In the genomic region with DNA sequence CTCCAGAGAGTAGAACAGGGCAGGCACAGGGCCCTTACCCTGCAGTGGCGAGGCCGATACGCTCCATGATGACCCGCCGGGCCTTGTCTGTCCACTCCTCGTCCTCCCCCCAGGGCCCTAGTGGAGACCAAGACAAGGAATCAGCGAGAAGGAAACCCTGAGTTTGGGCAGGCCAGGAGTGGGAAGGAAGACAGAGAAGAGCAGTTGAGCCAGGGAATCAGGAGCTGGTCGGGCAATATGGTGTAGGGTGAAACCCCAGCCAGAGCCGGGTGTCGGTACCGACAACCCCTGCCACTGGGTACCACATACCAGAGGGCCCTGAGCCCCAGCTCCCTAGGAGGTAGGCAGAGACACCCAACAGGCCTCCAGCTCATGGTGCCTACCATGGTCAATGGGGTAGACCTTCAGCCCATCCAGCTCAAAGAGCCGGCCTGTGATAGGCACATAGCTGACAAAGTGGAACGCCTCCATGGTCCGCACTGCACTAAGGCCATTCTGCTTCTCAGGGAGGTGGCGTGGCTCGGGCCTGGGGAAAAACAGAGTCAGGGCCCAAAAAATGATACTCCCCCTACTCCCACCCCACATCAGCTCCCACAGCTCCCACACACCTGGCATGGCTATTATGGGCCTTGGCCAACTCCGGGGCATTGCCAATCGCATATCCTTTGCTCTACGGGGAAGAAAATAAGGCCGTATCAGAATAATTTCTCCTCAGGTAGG, we compare ENCODE assay signal across 19 cellular contexts. TPM values are rescaled to one million over a fixed set of nuclear protein-coding genes. Genes with fewer than 3 reads are reported as not detected.
DNase-seq lines count a peak whose midpoint lies in the region; ATAC-seq and TF ChIP-seq lines count a peak whose summit lies in the region.
"Had no signal": no experiment of that assay in that cellular context is flagged by ENCODE, and none has a peak within 500 bp of the region (broad histone marks: within the 10 kb centered on the region; RNA-seq: fewer than 3 reads in every experiment).

No MANE protein-coding gene starts in this region.

- in situ Hi-C loops in transverse colon (cut with MboI; ENCODE audit: low pct_ligation_motif_present in 1 of 4, low pct_unique_long_range_greater_than_20kb in 1 of 4, low sequenced_read_pairs in 3 of 4), result no loop called here

- peaks cover 34 to 37% of the 10 kb centered on the region in 2 donors for H3K4me1 ChIP-seq in mucosa of rectum (ENCODE audit: control insufficient read depth in 2 of 2, insufficient read depth in 2 of 2, low read length in 2 of 2)
- peaks cover 19 to 42% (median 37%) of the 10 kb centered on the region in 4 donors for H3K4me1 ChIP-seq in transverse colon

- no peak for TF ChIP-seq CTCF in WERI-Rb-1 (IDR thresholded peaks at IDR 0.05; ENCODE audit: low read depth, low read length)
- no peak for TF ChIP-seq CTCF in transverse colon (IDR thresholded peaks at IDR 0.05)

- H3K4me3 Mint-ChIP-seq in activated naive CD8-positive, alpha-beta T cell treated with anti-CD3 and anti-CD28 coated beads, Interleukin-2, amount 10 ng/mL, durations not matched to agents 7 days and 5 days, result no peak overlapping the region
- H3K4me3 Mint-ChIP-seq in activated naive CD8-positive, alpha-beta T cell treated with anti-CD3 and anti-CD28 coated beads, Interleukin-2, amount 50 U/mL, for 24 hours, result no peak overlapping the region
- H3K4me3 Mint-ChIP-seq in stimulated activated memory B cell treated with anti-CD40 and anti-IgM and Interleukin-4, amounts not matched to agents 10 μg/mL and 1 μg/mL and 100 μg/mL, for 72 hours, result no peak overlapping the region

- H3K4me3 ChIP-seq in WERI-Rb-1 (ENCODE audit: low read depth, low read length) (no peak overlapping the region), mucosa of rectum (ENCODE audit: low read length in 2 of 2) (no peak overlapping the region), transverse colon (no peak overlapping the region)
- H3K4me3 ChIP-seq: K562, thoracic aorta had no signal

- H3K27me3 Mint-ChIP-seq in activated naive CD8-positive, alpha-beta T cell treated with anti-CD3 and anti-CD28 coated beads, Interleukin-2, amount 10 ng/mL, durations not matched to agents 7 days and 5 days, result no peaks in the 10 kb centered on the region
- no peaks in the 10 kb centered on the region for H3K27me3 Mint-ChIP-seq in activated naive CD8-positive, alpha-beta T cell treated with anti-CD3 and anti-CD28 coated beads, Interleukin-2, amount 50 U/mL, for 24 hours
- no peaks in the 10 kb centered on the region for H3K27me3 Mint-ChIP-seq in stimulated activated memory B cell treated with anti-CD40 and anti-IgM and Interleukin-4, amounts not matched to agents 10 μg/mL and 1 μg/mL and 100 μg/mL, for 72 hours
- H3K27me3 Mint-ChIP-seq: activated CD4-positive, alpha-beta memory T cell treated with anti-CD3 and anti-CD28 coated beads for 36 hours had no signal

- H3K9me3 Mint-ChIP-seq in activated naive CD8-positive, alpha-beta T cell treated with anti-CD3 and anti-CD28 coated beads, Interleukin-2, amount 10 ng/mL, durations not matched to agents 7 days and 5 days, result no peaks in the 10 kb centered on the region
- no peaks in the 10 kb centered on the region for H3K9me3 Mint-ChIP-seq in activated naive CD8-positive, alpha-beta T cell treated with anti-CD3 and anti-CD28 coated beads, Interleukin-2, amount 50 U/mL, for 24 hours
- H3K9me3 Mint-ChIP-seq in stimulated activated memory B cell treated with anti-CD40 and anti-IgM and Interleukin-4, amounts not matched to agents 10 μg/mL and 1 μg/mL and 100 μg/mL, for 72 hours, result no peaks in the 10 kb centered on the region
- H3K9me3 Mint-ChIP-seq: activated CD4-positive, alpha-beta memory T cell treated with anti-CD3 and anti-CD28 coated beads for 36 hours; activated naive CD4-positive, alpha-beta T cell treated with anti-CD3 and anti-CD28 coated beads, Interleukin-2, amount 50 U/mL, for 72 hours; brain had no signal

- 90 to 93% methylated on average over 2 to 20 of the region's 20 CpGs for WGBS in transverse colon (ENCODE audit: low coverage in 1 of 2), 2 donors

- POLR2A ChIA-PET in activated naive CD8-positive, alpha-beta T cell treated with anti-CD3 and anti-CD28 coated beads, Interleukin-2, amount 10 ng/mL, durations not matched to agents 7 days and 5 days (lab: Charles Lee), result no interaction called here

- no peak overlapping the region for H3K27ac Mint-ChIP-seq in activated naive CD8-positive, alpha-beta T cell treated with anti-CD3 and anti-CD28 coated beads, Interleukin-2, amount 10 ng/mL, durations not matched to agents 7 days and 5 days
- no peak overlapping the region for H3K27ac Mint-ChIP-seq in activated naive CD8-positive, alpha-beta T cell treated with anti-CD3 and anti-CD28 coated beads, Interleukin-2, amount 50 U/mL, for 24 hours
- no peak overlapping the region for H3K27ac Mint-ChIP-seq in stimulated activated memory B cell treated with anti-CD40 and anti-IgM and Interleukin-4, amounts not matched to agents 10 μg/mL and 1 μg/mL and 100 μg/mL, for 72 hours
- H3K27ac Mint-ChIP-seq: activated CD4-positive, alpha-beta memory T cell treated with anti-CD3 and anti-CD28 coated beads for 36 hours; brain had no signal

- no peak for TF ChIP-seq EP300 in transverse colon (IDR thresholded peaks at IDR 0.05; ENCODE audit: low read depth)

- H3K9me3 ChIP-seq in WERI-Rb-1 (ENCODE audit: severe bottlenecking) (no peaks in the 10 kb centered on the region), mucosa of rectum (ENCODE audit: control insufficient read depth in 2 of 2, low read length in 2 of 2) (no peaks in the 10 kb centered on the region), transverse colon (no peaks in the 10 kb centered on the region)
- H3K9me3 ChIP-seq: thoracic aorta had no signal

- H3K27ac ChIP-seq in WERI-Rb-1, result peak overlapping the region; percentile 28; the same call in 1 of the 2 replicates
- peak overlapping the region; percentile 59 to 82 for H3K27ac ChIP-seq in mucosa of rectum (ENCODE audit: low read depth in 2 of 2, low read length in 2 of 2)
- H3K27ac ChIP-seq in transverse colon, result peak overlapping the region; percentile 54 to 78 (median 68)
- H3K27ac ChIP-seq: thoracic aorta had no signal

- H3K27me3 ChIP-seq in WERI-Rb-1 (ENCODE audit: insufficient read depth, low read depth, severe bottlenecking), result no peaks in the 10 kb centered on the region
- no peaks in the 10 kb centered on the region for H3K27me3 ChIP-seq in mucosa of rectum (ENCODE audit: control insufficient read depth in 2 of 2, insufficient read depth in 2 of 2, low read length in 2 of 2)
- no peaks in the 10 kb centered on the region for H3K27me3 ChIP-seq in transverse colon

- peak overlapping the region in 1 of 2 donors; percentile 23 for H3K9ac ChIP-seq in mucosa of rectum (ENCODE audit: low read depth in 1 of 2, low read length in 2 of 2)

- peaks cover 22% of the 10 kb centered on the region for H3K4me1 Mint-ChIP-seq in activated naive CD8-positive, alpha-beta T cell treated with anti-CD3 and anti-CD28 coated beads, Interleukin-2, amount 10 ng/mL, durations not matched to agents 7 days and 5 days
- H3K4me1 Mint-ChIP-seq in activated naive CD8-positive, alpha-beta T cell treated with anti-CD3 and anti-CD28 coated beads, Interleukin-2, amount 50 U/mL, for 24 hours, result peaks cover 24% of the 10 kb centered on the region
- peaks cover 34% of the 10 kb centered on the region for H3K4me1 Mint-ChIP-seq in stimulated activated memory B cell treated with anti-CD40 and anti-IgM and Interleukin-4, amounts not matched to agents 10 μg/mL and 1 μg/mL and 100 μg/mL, for 72 hours

- no peak for ATAC-seq in activated naive CD8-positive, alpha-beta T cell treated with anti-CD3 and anti-CD28 coated beads, Interleukin-2, amount 10 ng/mL, durations not matched to agents 7 days and 5 days (ENCODE audit: low read depth)
- ATAC-seq in activated naive CD8-positive, alpha-beta T cell treated with anti-CD3 and anti-CD28 coated beads, Interleukin-2, amount 50 U/mL, for 24 hours, result no peak
- no peak for ATAC-seq in stimulated activated memory B cell treated with anti-CD40 and anti-IgM and Interleukin-4, amounts not matched to agents 10 μg/mL and 1 μg/mL and 100 μg/mL, for 72 hours
- ATAC-seq in HG03439 (IDR thresholded peaks at IDR 0.05; ENCODE audit: unreplicated experiment), result no peak
- ATAC-seq: activated naive CD4-positive, alpha-beta T cell treated with anti-CD3 and anti-CD28 coated beads, Interleukin-2, amount 50 U/mL, for 72 hours; K562 had no signal

- DNase-seq in activated naive CD8-positive, alpha-beta T cell treated with anti-CD3 and anti-CD28 coated beads, Interleukin-2, amount 10 ng/mL, durations not matched to agents 7 days and 5 days, result peak; percentile 19
- DNase-seq in activated naive CD8-positive, alpha-beta T cell treated with anti-CD3 and anti-CD28 coated beads, Interleukin-2, amount 50 U/mL, for 24 hours, result no peak
- DNase-seq in WERI-Rb-1 (no peak), transverse colon (no peak), iPS-NIHi11 (ENCODE audit: low spot score) (no peak)
- DNase-seq: ACHN; activated CD4-positive, alpha-beta memory T cell treated with anti-CD3 and anti-CD28 coated beads for 36 hours; DMS53; NCI-H1694; NCI-H748 treated with DMSO at 0.1 percent for 48 hours; nucleus accumbens had no signal

- intact Hi-C loops in transverse colon (cut with DNase I; ENCODE audit: low total_unique reads), result no loop called here

- peaks cover 19% of the 10 kb centered on the region for H3K36me3 Mint-ChIP-seq in activated naive CD8-positive, alpha-beta T cell treated with anti-CD3 and anti-CD28 coated beads, Interleukin-2, amount 10 ng/mL, durations not matched to agents 7 days and 5 days
- peaks cover 26% of the 10 kb centered on the region for H3K36me3 Mint-ChIP-seq in activated naive CD8-positive, alpha-beta T cell treated with anti-CD3 and anti-CD28 coated beads, Interleukin-2, amount 50 U/mL, for 24 hours (ENCODE audit: low read depth)
- peaks cover 52% of the 10 kb centered on the region for H3K36me3 Mint-ChIP-seq in stimulated activated memory B cell treated with anti-CD40 and anti-IgM and Interleukin-4, amounts not matched to agents 10 μg/mL and 1 μg/mL and 100 μg/mL, for 72 hours

- TF ChIP-seq POLR2A in transverse colon (IDR thresholded peaks at IDR 0.05), result no peak

- peaks cover 66% of the 10 kb centered on the region for H3K36me3 ChIP-seq in WERI-Rb-1
- H3K36me3 ChIP-seq in mucosa of rectum (ENCODE audit: control insufficient read depth in 2 of 2, insufficient read depth in 2 of 2, low read length in 2 of 2), result peaks cover 44 to 59% of the 10 kb centered on the region in 2 donors
- H3K36me3 ChIP-seq in transverse colon, result peaks cover 0 to 25% (median 10%) of the 10 kb centered on the region in 4 donors

RNA-seq across cellular contexts. Expression of a gene that starts 2.9 kb away (rescaled TPM):
- total RNA-seq in activated naive CD8-positive, alpha-beta T cell treated with anti-CD3 and anti-CD28 coated beads, Interleukin-2, amount 10 ng/mL, durations not matched to agents 7 days and 5 days, result 100 to 1,000 TPM in 1 of 2 experiments, 10 to 100 TPM in 1; 96.8 to 103 TPM
- total RNA-seq in transverse colon, result 100 to 1,000 TPM in 2 of 4 donors, 10 to 100 TPM in 2; 61.8 to 588 (median 92.6) TPM

RNA-seq across cellular contexts. Expression of a gene that starts 3.5 kb away (rescaled TPM):
- total RNA-seq in activated naive CD8-positive, alpha-beta T cell treated with anti-CD3 and anti-CD28 coated beads, Interleukin-2, amount 10 ng/mL, durations not matched to agents 7 days and 5 days, result 10 to 100 TPM; 19.2 to 20.6 TPM
- 10 to 100 TPM in 3 of 4 donors, 1 to 10 TPM in 1; 6.0 to 24.2 (median 16.4) TPM for total RNA-seq in transverse colon

RNA-seq across cellular contexts. Expression of a gene that starts 38.0 kb away (rescaled TPM):
- under 1 TPM; 0.06 to 0.09 TPM for total RNA-seq in activated naive CD8-positive, alpha-beta T cell treated with anti-CD3 and anti-CD28 coated beads, Interleukin-2, amount 10 ng/mL, durations not matched to agents 7 days and 5 days
- total RNA-seq in transverse colon, result 10 to 100 TPM in 1 of 4 donors, 1 to 10 TPM in 3; 1.2 to 21.7 (median 2.3) TPM
- total RNA-seq: OCI-LY7 had no signal

RNA-seq across cellular contexts. Expression of a gene that starts 46.9 kb away (rescaled TPM):
- total RNA-seq in activated naive CD8-positive, alpha-beta T cell treated with anti-CD3 and anti-CD28 coated beads, Interleukin-2, amount 10 ng/mL, durations not matched to agents 7 days and 5 days, result 1 to 10 TPM; 3.0 to 3.2 TPM
- total RNA-seq in transverse colon, result 10 to 100 TPM in 1 of 4 donors, 1 to 10 TPM in 1, not detected in 2; 7.1 to 10.4 TPM

RNA-seq across cellular contexts. Expression of a gene that starts 48.5 kb away (rescaled TPM):
- total RNA-seq in activated naive CD8-positive, alpha-beta T cell treated with anti-CD3 and anti-CD28 coated beads, Interleukin-2, amount 10 ng/mL, durations not matched to agents 7 days and 5 days, result 100 to 1,000 TPM; 124 to 125 TPM
- 100 to 1,000 TPM in 2 of 4 donors, 10 to 100 TPM in 2; 72.0 to 137 (median 98.6) TPM for total RNA-seq in transverse colon
